Comparison of ENCODE assay signal across 1 cellular context in the genomic region with DNA sequence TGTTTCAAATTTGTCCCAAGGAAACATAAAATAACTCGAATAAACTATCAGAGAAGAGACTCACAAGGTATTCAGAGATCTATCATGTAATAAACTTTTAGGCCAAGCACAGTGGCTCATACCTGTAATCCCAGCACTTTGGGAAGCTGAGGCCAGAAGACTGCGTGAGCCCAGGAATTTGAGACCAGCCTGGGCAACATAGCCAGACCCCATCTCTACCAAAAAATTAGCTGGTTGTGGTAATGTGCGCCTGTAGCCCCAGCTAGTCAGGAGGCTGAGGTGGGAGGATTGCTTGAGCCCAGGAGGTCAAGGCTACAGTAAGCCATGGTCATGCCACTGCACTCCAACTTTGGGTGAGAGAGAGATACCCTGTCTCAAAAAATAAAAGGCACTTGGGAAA.
TF ChIP-seq lines count a peak whose summit lies in the region.

No MANE protein-coding gene starts in this region.

TF ChIP-seq in HEK293, 187 proteins besides CTCF, POLR2A, EP300 and RAD21:
- TF ChIP-seq, protein P1, sequence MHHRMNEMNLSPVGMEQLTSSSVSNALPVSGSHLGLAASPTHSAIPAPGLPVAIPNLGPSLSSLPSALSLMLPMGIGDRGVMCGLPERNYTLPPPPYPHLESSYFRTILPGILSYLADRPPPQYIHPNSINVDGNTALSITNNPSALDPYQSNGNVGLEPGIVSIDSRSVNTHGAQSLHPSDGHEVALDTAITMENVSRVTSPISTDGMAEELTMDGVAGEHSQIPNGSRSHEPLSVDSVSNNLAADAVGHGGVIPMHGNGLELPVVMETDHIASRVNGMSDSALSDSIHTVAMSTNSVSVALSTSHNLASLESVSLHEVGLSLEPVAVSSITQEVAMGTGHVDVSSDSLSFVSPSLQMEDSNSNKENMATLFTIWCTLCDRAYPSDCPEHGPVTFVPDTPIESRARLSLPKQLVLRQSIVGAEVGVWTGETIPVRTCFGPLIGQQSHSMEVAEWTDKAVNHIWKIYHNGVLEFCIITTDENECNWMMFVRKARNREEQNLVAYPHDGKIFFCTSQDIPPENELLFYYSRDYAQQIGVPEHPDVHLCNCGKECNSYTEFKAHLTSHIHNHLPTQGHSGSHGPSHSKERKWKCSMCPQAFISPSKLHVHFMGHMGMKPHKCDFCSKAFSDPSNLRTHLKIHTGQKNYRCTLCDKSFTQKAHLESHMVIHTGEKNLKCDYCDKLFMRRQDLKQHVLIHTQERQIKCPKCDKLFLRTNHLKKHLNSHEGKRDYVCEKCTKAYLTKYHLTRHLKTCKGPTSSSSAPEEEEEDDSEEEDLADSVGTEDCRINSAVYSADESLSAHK (tag by site-specific recombination; IDR thresholded peaks at IDR 0.05), result no peak
- TF ChIP-seq ZNF121 (tag by site-specific recombination; IDR thresholded peaks at IDR 0.05), result 0 out of 2 replicates have a peak, but pooled peaks have one; percentile 55
- TF ChIP-seq SCRT1 (tag by site-specific recombination; IDR thresholded peaks at IDR 0.05; ENCODE audit: borderline replicate concordance), result no peak
